13 cellular contexts compared by ENCODE assay signal in genomic region chr3:38634133-38634532, GRCh38. TPM values are rescaled to one million over a fixed set of nuclear protein-coding genes. Genes with fewer than 3 reads are reported as not detected.
A peak's percentile ranks its signal among the peaks of the same experiment; 100 is the strongest.
DNase-seq lines count a peak whose midpoint lies in the region; ATAC-seq and TF ChIP-seq lines count a peak whose summit lies in the region.
"Had no signal": no experiment of that assay in that cellular context is flagged by ENCODE, and none has a peak within 500 bp of the region (broad histone marks: within the 10 kb centered on the region; RNA-seq: fewer than 3 reads in every experiment).

No MANE protein-coding gene starts in this region.

- H3K9me3 Mint-ChIP-seq in mesothelial cell of epicardium: no peaks in the 10 kb centered on the region
- H3K9me3 Mint-ChIP-seq: activated CD8-positive, alpha-beta T cell treated with anti-CD3 and anti-CD28 coated beads for 36 hours; neural crest cell had no signal

- H3K27ac ChIP-seq in brain microvascular endothelial cell: no peak overlapping the region
- H3K27ac ChIP-seq in mesenchymal stem cell (ENCODE audit: low read length, poor library complexity, severe bottlenecking): no peak overlapping the region

- DNase-seq in BJ (ENCODE audit: low read depth) (peak; percentile 19), KBM-7 (peak; percentile 17), brain microvascular endothelial cell (peak; percentile 46), mesenchymal stem cell (peak; percentile 24), ureter (ENCODE audit: low spot score) (no peak), T-helper 17 cell (no peak), mesothelial cell of epicardium (ENCODE audit: low spot score in 2 of 2, unreplicated experiment in 2 of 2) (no peak), amygdala (lab: John Stamatoyannopoulos, UW) (no peak)
- DNase-seq: activated CD8-positive, alpha-beta T cell treated with anti-CD3 and anti-CD28 coated beads for 36 hours; activated naive CD4-positive, alpha-beta T cell treated with Interleukin-2 at 50 U/mL for 16 hours; C1 segment of cervical spinal cord; NCI-H1930 had no signal

- H3K9me3 ChIP-seq in mesenchymal stem cell (ENCODE audit: control insufficient read depth, low read length) (no peaks in the 10 kb centered on the region), T-helper 17 cell (ENCODE audit: control insufficient read depth, low read length, poor library complexity, severe bottlenecking) (no peaks in the 10 kb centered on the region)

- no peak overlapping the region for H2BK5ac ChIP-seq in mesenchymal stem cell (ENCODE audit: low read depth, low read length, poor library complexity, severe bottlenecking)

- H3K18ac ChIP-seq in mesenchymal stem cell (ENCODE audit: low read depth in 1 of 2, low read length in 2 of 2): no peak overlapping the region

- H2AK5ac ChIP-seq in mesenchymal stem cell (ENCODE audit: low read length, severe bottlenecking): no peak overlapping the region

- CTCF ChIA-PET in BJ (lab: Yijun Ruan, JAX): interaction anchor here (1.0 to 1.8 kb wide), 2 partner anchors 10 to 17 kb away, joined by 3 to 7 read pairs; no protein-coding TSS in a partner anchor

- H3K36me3 ChIP-seq in BJ (ENCODE audit: control insufficient read depth, insufficient read depth, low read length) (no peaks in the 10 kb centered on the region), brain microvascular endothelial cell (replicated peaks) (no peaks in the 10 kb centered on the region), mesenchymal stem cell (ENCODE audit: control insufficient read depth in 1 of 2, insufficient read depth in 2 of 2, low read depth in 1 of 2, low read length in 2 of 2) (no peaks in the 10 kb centered on the region)

- H3K36me3 Mint-ChIP-seq in T-helper 17 cell (ENCODE audit: low read depth) (no peaks in the 10 kb centered on the region), mesothelial cell of epicardium (no peaks in the 10 kb centered on the region)

- H3K23ac ChIP-seq in mesenchymal stem cell (ENCODE audit: low read length in 2 of 2): no peak overlapping the region

- H3K4me3 ChIP-seq in BJ (ENCODE audit: low read depth, low read length) (no peak overlapping the region), brain microvascular endothelial cell (ENCODE audit: low read depth, low read length) (no peak overlapping the region), mesenchymal stem cell (ENCODE audit: insufficient read depth in 1 of 2, low read depth in 1 of 2, low read length in 2 of 2) (no peak overlapping the region)

- H3K4me3 Mint-ChIP-seq in T-helper 17 cell (no peak overlapping the region), mesothelial cell of epicardium (no peak overlapping the region)
- H3K4me3 Mint-ChIP-seq: activated CD8-positive, alpha-beta T cell treated with anti-CD3 and anti-CD28 coated beads for 36 hours; neural crest cell had no signal

- whole genome bisulfite sequencing in mesenchymal stem cell: 37% methylated on average over 11 of the region's 11 CpGs

- no peak overlapping the region for H4K91ac ChIP-seq in mesenchymal stem cell (ENCODE audit: low read length)

- no peak overlapping the region for H3K9ac ChIP-seq in mesenchymal stem cell (ENCODE audit: low read length)

- no peak overlapping the region for H2BK120ac ChIP-seq in mesenchymal stem cell (ENCODE audit: low read depth, low read length)

- in situ Hi-C loops in KBM-7 (cut with MboI; ENCODE audit: low pct_unique_long_range_greater_than_20kb, low sequenced_read_pairs): no loop called here
- in situ Hi-C loops in brain microvascular endothelial cell (cut with HindIII; ENCODE audit: low pct_ligation_motif_present, low sequenced_read_pairs): no loop called here

- peaks cover 15% of the 10 kb centered on the region for H3K4me1 ChIP-seq in mesenchymal stem cell (ENCODE audit: control insufficient read depth, insufficient read depth, low read depth, low read length)

- H3K27me3 ChIP-seq in BJ (ENCODE audit: control insufficient read depth, insufficient read depth, low read length) (peaks cover 3% of the 10 kb centered on the region), brain microvascular endothelial cell (replicated peaks) (no peaks in the 10 kb centered on the region), mesenchymal stem cell (ENCODE audit: control insufficient read depth in 1 of 2, insufficient read depth in 1 of 2, low read length in 2 of 2) (peaks cover 19 to 85% of the 10 kb centered on the region in 2 experiments)

- no peak overlapping the region for H2BK12ac ChIP-seq in mesenchymal stem cell (ENCODE audit: low read length in 2 of 2)

- H3K27me3 Mint-ChIP-seq in T-helper 17 cell: peaks cover 42% of the 10 kb centered on the region
- H3K27me3 Mint-ChIP-seq in mesothelial cell of epicardium (ENCODE audit: low read depth): peaks cover 56% of the 10 kb centered on the region
- H3K27me3 Mint-ChIP-seq: activated CD8-positive, alpha-beta T cell treated with anti-CD3 and anti-CD28 coated beads for 36 hours had no signal

- no peak overlapping the region for H4K8ac ChIP-seq in mesenchymal stem cell (ENCODE audit: low read length)

- no peak overlapping the region for H2BK15ac ChIP-seq in mesenchymal stem cell (ENCODE audit: low read depth, poor library complexity, severe bottlenecking)

- H3K4me1 Mint-ChIP-seq in T-helper 17 cell (peaks cover 8% of the 10 kb centered on the region), mesothelial cell of epicardium (peaks cover 3% of the 10 kb centered on the region)

- TF ChIP-seq CTCF in BJ (IDR thresholded peaks at IDR 0.05; ENCODE audit: insufficient read depth, low read depth, low read length) (no peak), brain microvascular endothelial cell (IDR thresholded peaks at IDR 0.05; ENCODE audit: low read depth, low read length, missing control alignments) (no peak), mesothelial cell of epicardium (IDR thresholded peaks at IDR 0.05; ENCODE audit: unreplicated experiment) (no peak)

- no peak overlapping the region for H3K4ac ChIP-seq in mesenchymal stem cell (ENCODE audit: low read depth in 1 of 2, low read length in 2 of 2)

- H3K4me2 ChIP-seq in mesenchymal stem cell (ENCODE audit: low read length, poor library complexity, severe bottlenecking): no peak overlapping the region

- H3K27ac Mint-ChIP-seq in T-helper 17 cell: no peak overlapping the region
- H3K27ac Mint-ChIP-seq in mesothelial cell of epicardium: no peak overlapping the region
- H3K27ac Mint-ChIP-seq: activated CD8-positive, alpha-beta T cell treated with anti-CD3 and anti-CD28 coated beads for 36 hours had no signal

- H3K79me1 ChIP-seq in mesenchymal stem cell (replicated peaks; ENCODE audit: low read length, poor library complexity, severe bottlenecking): no peaks in the 10 kb centered on the region

- POLR2A ChIA-PET in BJ (lab: Charles Lee): no interaction called here

- no peak for ATAC-seq in T-helper 17 cell
- ATAC-seq: activated CD8-positive, alpha-beta T cell treated with anti-CD3 and anti-CD28 coated beads for 36 hours had no signal

- no peak overlapping the region for H3K14ac ChIP-seq in mesenchymal stem cell (ENCODE audit: low read length in 2 of 2)

- H2AFZ ChIP-seq in mesenchymal stem cell (ENCODE audit: low read depth, low read length): no peak overlapping the region

RNA-seq across cellular contexts. Expression of gene SCN5A, which starts 15.4 kb away (rescaled TPM):
- 0.33 and 0.74 TPM in 2 replicates for polyA plus RNA-seq in BJ (2011; rRNA removed)
- polyA minus RNA-seq in BJ (2011; rRNA and poly(A)+ RNA removed): 1.0 and 1.4 TPM in 2 replicates
- polyA plus RNA-seq in mesenchymal stem cell (2013, experiment 1 of 2): 0.29 TPM
- polyA plus RNA-seq in mesenchymal stem cell (2013, experiment 2 of 2): 0.34 TPM
- total RNA-seq in ureter (3.5 TPM), T-helper 17 cell (under 1 TPM in 1 of 2 donors, not detected in 1; 0.05 TPM), mesothelial cell of epicardium (0.88 to 1.8 TPM (median 1.4 TPM) in 3 replicates)

Comparison
In these comparisons a context has a peak if more than half of its experiments do, and no peak if none do; other contexts are left out.
1. DNase-seq: peak in BJ (single experiment), KBM-7 (single experiment), brain microvascular endothelial cell (single experiment) and mesenchymal stem cell (single experiment); none in ureter (single experiment), T-helper 17 cell (0 of 3), mesothelial cell of epicardium (0 of 2) and amygdala (0 of 56).